Comparison of ENCODE assay signal across 13 cellular contexts in the genomic region with DNA sequence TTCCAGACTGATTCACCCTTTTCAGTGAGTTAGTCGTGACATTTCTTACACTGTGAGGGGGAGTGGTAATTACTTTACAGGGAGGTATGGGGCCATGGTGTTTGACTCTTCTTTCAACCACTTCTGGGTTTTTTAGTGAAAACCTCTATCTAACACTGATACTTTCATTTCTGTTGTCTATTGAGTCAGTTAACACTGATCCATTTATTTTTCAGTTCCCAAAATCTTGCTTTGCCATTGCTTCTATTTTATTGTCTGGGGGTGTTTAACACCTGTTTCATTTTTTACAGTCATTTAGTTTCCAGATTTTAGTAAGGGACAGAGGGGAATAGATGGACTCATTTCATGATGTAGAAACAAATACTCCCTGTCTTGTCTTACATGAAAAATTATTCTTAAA.
A peak's percentile ranks its signal among the peaks of the same experiment; 100 is the strongest.
DNase-seq lines count a peak whose midpoint lies in the region; ATAC-seq, FAIRE-seq and TF ChIP-seq lines count a peak whose summit lies in the region.
"Had no signal": no experiment of that assay in that cellular context is flagged by ENCODE, and none has a peak within 500 bp of the region (broad histone marks: within the 10 kb centered on the region; RNA-seq: fewer than 3 reads in every experiment).

No MANE protein-coding gene starts in this region.

- DNase-seq in GM12891 (ENCODE audit: insufficient read length, low spot score) (no peak), HPDE6-E6E7 (ENCODE audit: extremely low spot score) (no peak), Kasumi-1 (lab: John Stamatoyannopoulos, UW) (no peak), progenitor cell of endocrine pancreas (ENCODE audit: low spot score, unreplicated experiment) (no peak), NCI-H2029 treated with DMSO at 0.1 percent for 48 hours (lab: John Stamatoyannopoulos, UW) (no peak)
- DNase-seq: effector CD8-positive, alpha-beta T cell; right lobe of liver; WERI-Rb-1 had no signal

- TF ChIP-seq POLR2A in GM12891 (IDR thresholded peaks at IDR 0.05; ENCODE audit: low read depth, low read length), result no peak

- H3K27ac Mint-ChIP-seq in progenitor cell of endocrine pancreas, result no peak overlapping the region
- H3K27ac Mint-ChIP-seq: mesothelial cell of epicardium had no signal

- H3K4me1 Mint-ChIP-seq in progenitor cell of endocrine pancreas (ENCODE audit: low read depth), result no peaks in the 10 kb centered on the region

- FAIRE-seq in GM12891 (lab: Jason Lieb, UNC), result peak; percentile 63

- no peaks in the 10 kb centered on the region for H3K9me3 Mint-ChIP-seq in progenitor cell of endocrine pancreas (ENCODE audit: low read depth)
- H3K9me3 Mint-ChIP-seq: mesothelial cell of epicardium had no signal

- H3K27me3 Mint-ChIP-seq in progenitor cell of endocrine pancreas, result no peaks in the 10 kb centered on the region

- H3K36me3 Mint-ChIP-seq in progenitor cell of endocrine pancreas (ENCODE audit: insufficient read depth), result peaks cover 28% of the 10 kb centered on the region

- no peak overlapping the region for H3K4me3 Mint-ChIP-seq in progenitor cell of endocrine pancreas (ENCODE audit: low read depth)
- H3K4me3 Mint-ChIP-seq: mesothelial cell of epicardium had no signal

- TF ChIP-seq CTCF in progenitor cell of endocrine pancreas (IDR thresholded peaks at IDR 0.05; ENCODE audit: unreplicated experiment), result no peak

- ATAC-seq in GM19023 (IDR thresholded peaks at IDR 0.05; ENCODE audit: unreplicated experiment) (peak; percentile 83), HG02571 (IDR thresholded peaks at IDR 0.05; ENCODE audit: unreplicated experiment) (peak; percentile 86), HG03354 (IDR thresholded peaks at IDR 0.05; ENCODE audit: poor library complexity, severe bottlenecking, unreplicated experiment) (peak; percentile 70)
- ATAC-seq: Panc1, right lobe of liver had no signal

TF ChIP-seq in GM12891, 5 proteins besides CTCF, POLR2A, EP300 and RAD21:
- TF ChIP-seq SPI1 (IDR thresholded peaks at IDR 0.05; ENCODE audit: low read depth, low read length) (peak; percentile 70), PAX5 (IDR thresholded peaks at IDR 0.05; ENCODE audit: insufficient read depth, low read length, severe bottlenecking) (no peak)
